ENCODE assay signal across 2 cellular contexts in the genomic region with DNA sequence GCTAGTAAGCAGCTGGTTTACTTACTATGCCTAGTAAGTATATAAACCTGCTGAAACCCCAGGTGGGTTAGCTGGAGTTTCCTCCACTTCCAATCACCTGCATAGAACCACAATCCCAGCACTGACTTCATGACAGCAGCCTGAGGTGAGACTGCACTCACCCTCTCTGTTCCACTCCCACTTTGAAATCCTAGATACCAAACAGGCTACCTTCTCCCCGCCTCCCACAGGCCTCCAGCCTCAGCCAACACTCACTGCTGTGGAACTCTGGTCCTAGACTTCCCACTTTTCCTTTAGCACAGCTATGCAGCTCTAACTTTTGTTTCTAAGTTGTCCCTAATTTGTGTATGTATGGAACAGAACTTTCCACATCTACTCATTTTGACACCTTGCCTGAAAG.
TF ChIP-seq lines count a peak whose summit lies in the region.

No MANE protein-coding gene starts in this region.

TF ChIP-seq in GM12891, 5 proteins besides CTCF, POLR2A, EP300 and RAD21 (continued from another document):
- TF ChIP-seq TAF1 (IDR thresholded peaks at IDR 0.05; ENCODE audit: low read depth, low read length) (no peak), POU2F2 (IDR thresholded peaks at IDR 0.05; ENCODE audit: low read depth, low read length) (no peak)

TF ChIP-seq in IMR-90, 13 proteins besides CTCF, POLR2A, EP300 and RAD21 (continued from another document):
- TF ChIP-seq MAFK (IDR thresholded peaks at IDR 0.05; ENCODE audit: low read depth, low read length): no peak
- no peak for TF ChIP-seq NFE2L2 (IDR thresholded peaks at IDR 0.05; ENCODE audit: low read depth, low read length)
- TF ChIP-seq CEBPB (IDR thresholded peaks at IDR 0.05; ENCODE audit: low read depth, low read length): no peak
